ENCODE assay signal across 9 cellular contexts in the genomic region with DNA sequence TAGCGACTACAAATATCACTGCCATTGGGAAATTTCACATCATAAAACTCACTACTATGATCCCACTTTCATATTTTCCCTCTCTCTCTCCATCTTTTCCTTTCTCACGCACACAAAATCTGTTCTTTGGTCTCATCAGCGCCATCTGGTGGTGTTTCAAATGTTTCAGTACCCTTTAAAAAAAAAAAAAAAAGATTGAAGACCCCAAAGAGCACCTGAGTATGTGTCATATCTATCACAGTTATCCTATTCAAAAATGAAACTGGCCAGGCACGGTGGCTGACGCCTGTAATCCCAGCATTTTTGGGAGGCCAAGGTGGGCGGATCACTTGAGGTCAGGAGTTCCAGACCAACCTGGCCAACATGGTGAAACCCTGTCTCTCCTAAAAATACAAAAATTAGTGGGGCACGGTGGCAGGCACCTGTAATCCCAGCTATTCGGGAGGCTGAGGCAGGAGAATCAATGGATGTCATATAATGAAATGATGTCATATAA.
DNase-seq lines count a peak whose midpoint lies in the region; TF ChIP-seq lines count a peak whose summit lies in the region.
"Had no signal": no experiment of that assay in that cellular context is flagged by ENCODE, and none has a peak within 500 bp of the region (broad histone marks: within the 10 kb centered on the region; RNA-seq: fewer than 3 reads in every experiment).

No MANE protein-coding gene starts in this region.

- intact Hi-C loops in uterus (cut with DNase I; ENCODE audit: low total_unique reads), result no loop called here

- no peak overlapping the region for H2BK5ac ChIP-seq in neuronal stem cell (ENCODE audit: low read length)

- no peak overlapping the region for H3K4me3 ChIP-seq in epithelial cell of proximal tubule (ENCODE audit: low read depth, low read length)
- H3K4me3 ChIP-seq in neuronal stem cell (ENCODE audit: low read length in 2 of 2), result no peak overlapping the region
- H3K4me3 ChIP-seq in uterus, result no peak overlapping the region
- H3K4me3 ChIP-seq: ovary had no signal

- no peak overlapping the region for H3K9ac ChIP-seq in neuronal stem cell (ENCODE audit: low read depth, low read length, poor library complexity)

- H3K9me3 ChIP-seq in neuronal stem cell (replicated peaks in 1 of 2; ENCODE audit: control insufficient read depth in 2 of 2, insufficient read depth in 1 of 2, low read depth in 1 of 2, low read length in 2 of 2) (no peaks in the 10 kb centered on the region), uterus (no peaks in the 10 kb centered on the region)
- H3K9me3 ChIP-seq: ovary had no signal

- no peak overlapping the region for H3K27ac ChIP-seq in neuronal stem cell (replicated peaks; ENCODE audit: low read length)
- H3K27ac ChIP-seq in uterus, result no peak overlapping the region
- H3K27ac ChIP-seq: ovary had no signal

- no peak overlapping the region for H3K4ac ChIP-seq in neuronal stem cell (ENCODE audit: low read length)

- H3K27me3 ChIP-seq in neuronal stem cell (ENCODE audit: control insufficient read depth in 3 of 3, insufficient read depth in 3 of 3, low read depth in 1 of 3, low read length in 3 of 3) (peaks cover 0 to 6% (median 0%) of the 10 kb centered on the region in 3 experiments), uterus (no peaks in the 10 kb centered on the region)
- H3K27me3 ChIP-seq: ovary had no signal

- H2BK15ac ChIP-seq in neuronal stem cell (ENCODE audit: low read length), result no peak overlapping the region

- no peaks in the 10 kb centered on the region for H3K79me1 ChIP-seq in neuronal stem cell (ENCODE audit: low read depth, low read length)

- 67% methylated on average over 1 of the region's 8 CpGs; no CpG with 5 or more reads in 1 of the 2 donors for WGBS in neuronal stem cell (ENCODE audit: extremely low coverage in 2 of 2, insufficient read length in 2 of 2, insufficient replicate concordance in 1 of 2), 2 donors

- peaks cover 3 to 7% of the 10 kb centered on the region in 2 donors for H3K4me1 ChIP-seq in neuronal stem cell (ENCODE audit: control insufficient read depth in 2 of 2, insufficient read depth in 1 of 2, low read depth in 1 of 2, low read length in 2 of 2)
- H3K4me1 ChIP-seq in uterus, result no peaks in the 10 kb centered on the region

- H3K4me2 ChIP-seq in neuronal stem cell (ENCODE audit: insufficient read depth, low read length, poor library complexity, severe bottlenecking), result no peak overlapping the region

- no peak overlapping the region for H3K23ac ChIP-seq in neuronal stem cell (ENCODE audit: low read depth, low read length, poor library complexity)

- no peak overlapping the region for H3K14ac ChIP-seq in neuronal stem cell (ENCODE audit: low read length)

- H2BK12ac ChIP-seq in neuronal stem cell (ENCODE audit: low read length), result no peak overlapping the region

- no peak for TF ChIP-seq POLR2A in uterus (IDR thresholded peaks at IDR 0.05)

- no peak overlapping the region for H3K18ac ChIP-seq in neuronal stem cell (ENCODE audit: low read length)

- H2AFZ ChIP-seq in neuronal stem cell (ENCODE audit: low read length), result peak overlapping the region; percentile 84

- no peak overlapping the region for H2BK120ac ChIP-seq in neuronal stem cell (ENCODE audit: low read depth, low read length)

- TF ChIP-seq CTCF in epithelial cell of proximal tubule (conservative IDR thresholded peaks at IDR 0.05; ENCODE audit: low read depth, low read length), result peak; percentile 69
- TF ChIP-seq CTCF in uterus (IDR thresholded peaks at IDR 0.05), result peak in 3 of 4 experiments; percentile 17 to 54 (median 28)

- H2AK5ac ChIP-seq in neuronal stem cell (ENCODE audit: low read depth, low read length), result no peak overlapping the region

- H4K91ac ChIP-seq in neuronal stem cell (ENCODE audit: low read depth, low read length, poor library complexity), result no peak overlapping the region

- DNase-seq in AG20443 (ENCODE audit: low spot score) (peak; percentile 56), GM19240 (ENCODE audit: insufficient read length, low spot score) (peak; percentile 41), NCI-H446 (lab: John Stamatoyannopoulos, UW) (peak; percentile 68), epithelial cell of proximal tubule (ENCODE audit: low read depth) (no peak), neuronal stem cell (ENCODE audit: low spot score) (peak; percentile 77), uterus (no peak), GM19238 (ENCODE audit: insufficient read length, low spot score) (no peak)
- peak; percentile 3 to 16 for DNase-seq in activated CD8-positive, alpha-beta memory T cell treated with anti-CD3 and anti-CD28 coated beads for 1 hour (ENCODE audit: extremely low read depth in 1 of 2, low read depth in 1 of 2)

- H3K36me3 ChIP-seq in neuronal stem cell (replicated peaks in 1 of 2; ENCODE audit: control insufficient read depth in 2 of 2, insufficient read depth in 2 of 2, low read length in 2 of 2) (no peaks in the 10 kb centered on the region), uterus (no peaks in the 10 kb centered on the region)
- H3K36me3 ChIP-seq: ovary had no signal

- H4K8ac ChIP-seq in neuronal stem cell (ENCODE audit: low read depth, low read length), result no peak overlapping the region

Comparison
In these comparisons a context has a peak if more than half of its experiments do, and no peak if none do; other contexts are left out.
1. DNase-seq: peak in AG20443 (single experiment), GM19240 (single experiment), NCI-H446 (2 of 2), activated CD8-positive, alpha-beta memory T cell treated with anti-CD3 and anti-CD28 coated beads for 1 hour (2 of 2) and neuronal stem cell (single experiment); none in epithelial cell of proximal tubule (single experiment), uterus (0 of 2) and GM19238 (single experiment).